8 cellular contexts compared by ENCODE assay signal in the genomic region with DNA sequence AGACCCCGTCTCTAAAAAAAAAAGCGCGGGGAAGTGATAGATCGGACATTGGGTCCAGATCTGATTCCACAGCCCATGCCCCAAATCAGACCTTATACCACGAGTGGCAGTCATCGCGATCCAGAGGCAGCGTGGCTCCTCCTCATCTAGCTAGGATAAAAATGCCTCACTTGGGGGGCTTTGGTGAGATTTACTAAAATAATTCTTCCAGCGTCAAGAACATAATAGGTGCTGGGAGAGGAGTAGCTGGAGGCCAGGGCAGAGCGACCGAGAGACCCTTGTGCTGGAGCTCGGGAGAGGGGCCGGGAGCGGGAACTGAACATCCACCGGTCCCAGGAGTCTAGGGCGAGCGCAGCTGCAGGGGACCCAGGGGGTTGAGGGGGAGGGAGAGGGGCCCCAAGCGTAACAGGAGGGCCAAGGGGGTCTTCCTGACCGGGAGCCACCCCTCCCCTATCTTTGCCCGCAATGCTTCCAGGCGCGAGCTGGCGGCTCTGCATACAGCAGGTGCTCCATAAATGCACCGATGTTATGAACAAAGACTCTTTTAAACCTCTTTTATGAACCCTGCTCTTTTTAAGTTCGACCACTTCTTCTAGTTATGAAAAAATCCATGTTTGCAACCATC. TPM values are rescaled to one million over a fixed set of nuclear protein-coding genes. Genes with fewer than 3 reads are reported as not detected.
DNase-seq lines count a peak whose midpoint lies in the region; ATAC-seq and TF ChIP-seq lines count a peak whose summit lies in the region.

No MANE protein-coding gene starts in this region.

- H3K27ac ChIP-seq in right lobe of liver: peak overlapping the region in 2 of 3 donors; percentile 92 to 95
- H3K27ac ChIP-seq in transverse colon: peak overlapping the region; percentile 89 to 99 (median 99)

- DNase-seq in activated effector memory CD4-positive, alpha-beta T cell treated with anti-CD3 and anti-CD28 coated beads, Interleukin-2, amount 50 U/mL, for 16 hours: peak; percentile 65
- no peak for DNase-seq in activated effector memory CD4-positive, alpha-beta T cell treated with Interleukin-2 at 50 U/mL for 16 hours
- no peak for DNase-seq in activated naive CD8-positive, alpha-beta T cell treated with anti-CD3 and anti-CD28 coated beads for 36 hours
- DNase-seq in right lobe of liver (no peak), transverse colon (no peak), NCI-H1417 (lab: John Stamatoyannopoulos, UW) (no peak)

- TF ChIP-seq POLR2A in right lobe of liver (IDR thresholded peaks at IDR 0.05): no peak
- TF ChIP-seq POLR2A in transverse colon (IDR thresholded peaks at IDR 0.05): no peak

- H3K9me3 ChIP-seq in right lobe of liver (no peaks in the 10 kb centered on the region), transverse colon (no peaks in the 10 kb centered on the region)

- intact Hi-C loops in right lobe of liver (cut with DNase I): no loop called here
- intact Hi-C loops in transverse colon (cut with DNase I; ENCODE audit: low total_unique reads): no loop called here

- TF ChIP-seq CTCF in right lobe of liver (IDR thresholded peaks at IDR 0.05) (no peak), transverse colon (IDR thresholded peaks at IDR 0.05) (no peak)

- H3K4me1 Mint-ChIP-seq in activated naive CD8-positive, alpha-beta T cell treated with anti-CD3 and anti-CD28 coated beads for 36 hours: peaks cover 38% of the 10 kb centered on the region

- no peak for ATAC-seq in right lobe of liver
- no peak for ATAC-seq in GM18502 (IDR thresholded peaks at IDR 0.05; ENCODE audit: poor library complexity, unreplicated experiment)
- no peak for ATAC-seq in HG02973 (IDR thresholded peaks at IDR 0.05; ENCODE audit: unreplicated experiment)

- peaks cover 0 to 72% (median 20%) of the 10 kb centered on the region in 4 donors for H3K4me1 ChIP-seq in right lobe of liver
- peaks cover 20 to 57% (median 50%) of the 10 kb centered on the region in 4 donors for H3K4me1 ChIP-seq in transverse colon

- H3K36me3 ChIP-seq in right lobe of liver: no peaks in the 10 kb centered on the region
- no peaks in the 10 kb centered on the region for H3K36me3 ChIP-seq in transverse colon

- no peaks in the 10 kb centered on the region for H3K36me3 Mint-ChIP-seq in activated naive CD8-positive, alpha-beta T cell treated with anti-CD3 and anti-CD28 coated beads for 36 hours

- WGBS in right lobe of liver (ENCODE audit: insufficient coverage, low coverage, low lambda C conversion rate, missing lambda C conversion rate): 29% methylated on average over 12 of the region's 25 CpGs
- WGBS in transverse colon (ENCODE audit: low coverage in 1 of 2), 2 donors: 48% methylated on average over 25 of the region's 25 CpGs; no CpG with 5 or more reads in 1 of the 2 donors

- H3K9me3 Mint-ChIP-seq in activated naive CD8-positive, alpha-beta T cell treated with anti-CD3 and anti-CD28 coated beads for 36 hours: no peaks in the 10 kb centered on the region

- TF ChIP-seq EP300 in transverse colon (IDR thresholded peaks at IDR 0.05; ENCODE audit: low read depth): no peak

- in situ Hi-C loops in transverse colon (cut with MboI; ENCODE audit: low pct_ligation_motif_present in 1 of 4, low pct_unique_long_range_greater_than_20kb in 1 of 4, low sequenced_read_pairs in 3 of 4): no loop called here

- peak overlapping the region; percentile 89 for H3K4me3 Mint-ChIP-seq in activated naive CD8-positive, alpha-beta T cell treated with anti-CD3 and anti-CD28 coated beads for 36 hours

- no peaks in the 10 kb centered on the region for H3K27me3 ChIP-seq in right lobe of liver
- H3K27me3 ChIP-seq in transverse colon: no peaks in the 10 kb centered on the region

- H3K27me3 Mint-ChIP-seq in activated naive CD8-positive, alpha-beta T cell treated with anti-CD3 and anti-CD28 coated beads for 36 hours: no peaks in the 10 kb centered on the region

- peak overlapping the region; percentile 79 to 94 (median 85) for H3K4me3 ChIP-seq in right lobe of liver
- H3K4me3 ChIP-seq in transverse colon: peak overlapping the region; percentile 19 to 91 (median 62)

- H3K27ac Mint-ChIP-seq in activated naive CD8-positive, alpha-beta T cell treated with anti-CD3 and anti-CD28 coated beads for 36 hours: peak overlapping the region; percentile 82

RNA-seq across cellular contexts. Expression of gene CPT1A, which starts 0.8 kb away (rescaled TPM):
- total RNA-seq in activated naive CD8-positive, alpha-beta T cell treated with anti-CD3 and anti-CD28 coated beads for 36 hours: 10 to 100 TPM; 12.8 to 15.4 TPM
- total RNA-seq in right lobe of liver: 100 to 1,000 TPM in 3 of 6 experiments, 10 to 100 TPM in 3; 30.5 to 152 (median 90.8) TPM
- 100 to 1,000 TPM in 3 of 4 donors, 10 to 100 TPM in 1; 98.9 to 263 (median 177) TPM for total RNA-seq in transverse colon
